8 cellular contexts compared by ENCODE assay signal in the genomic region with DNA sequence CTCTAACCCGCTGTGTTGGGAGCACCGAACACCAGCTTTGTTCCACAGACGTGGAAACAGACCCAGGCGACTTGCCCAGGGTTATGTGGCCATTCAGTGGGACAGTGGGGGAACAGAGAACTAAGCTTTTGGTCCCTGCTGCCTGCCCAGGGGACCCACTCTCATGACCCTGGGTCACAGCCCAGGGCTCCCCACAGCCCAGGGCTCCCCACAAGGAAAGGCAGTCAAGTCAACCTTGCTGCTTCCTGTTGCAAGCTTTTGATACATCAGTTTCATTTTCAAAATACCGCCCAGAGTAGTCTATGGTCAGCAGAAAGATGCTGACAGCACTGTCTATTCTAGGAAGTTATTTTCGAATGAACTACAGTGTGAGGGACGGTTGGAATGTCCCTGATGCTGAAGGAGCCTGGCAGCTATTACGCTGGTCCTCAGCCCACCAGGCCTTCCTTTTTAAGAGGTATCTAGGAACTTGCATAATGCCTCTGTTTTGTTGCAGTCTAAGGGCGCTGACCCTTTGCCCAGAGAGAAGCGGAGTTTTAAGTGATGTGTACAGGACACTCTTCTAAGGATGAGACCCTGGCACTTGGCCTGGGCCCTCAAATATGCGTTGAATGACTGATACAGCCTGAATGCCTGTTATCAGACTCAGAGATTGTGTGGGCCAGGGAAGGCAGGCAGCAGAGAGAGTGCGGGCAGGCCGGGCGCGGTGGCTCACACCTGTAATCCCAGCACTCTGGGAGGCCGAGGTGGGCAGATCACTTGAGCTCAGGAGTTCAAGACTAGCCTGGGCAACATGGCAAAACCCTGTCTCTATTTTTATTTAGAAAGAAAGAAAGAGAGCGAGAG. TPM values are rescaled to one million over a fixed set of nuclear protein-coding genes. Genes with fewer than 3 reads are reported as not detected.
A peak's percentile ranks its signal among the peaks of the same experiment; 100 is the strongest.
DNase-seq lines count a peak whose midpoint lies in the region; ATAC-seq and TF ChIP-seq lines count a peak whose summit lies in the region.

No MANE protein-coding gene starts in this region.

- peaks cover 8% of the 10 kb centered on the region for H3K9me3 Mint-ChIP-seq in natural killer cell treated with Interleukin-12 subunit alpha and Interleukin-12 subunit beta and Interleukin-15 and Interleukin-18, amount 100 ng/mL, for 72 hours

- peak overlapping the region; percentile 68; the same call in 1 of the 2 replicates for H2AFZ ChIP-seq in PC-9

- H3F3A ChIP-seq in PC-9 (ENCODE audit: insufficient read depth, low read depth), result no peaks in the 10 kb centered on the region

- H3K79me2 ChIP-seq in PC-9 (ENCODE audit: low read depth), result no peaks in the 10 kb centered on the region

- peak overlapping the region; percentile 76 for H3K4me2 ChIP-seq in PC-9

- no peaks in the 10 kb centered on the region for H4K20me1 ChIP-seq in PC-9 (ENCODE audit: insufficient read depth)

- H3K4me3 Mint-ChIP-seq in natural killer cell treated with Interleukin-12 subunit alpha and Interleukin-12 subunit beta and Interleukin-15 and Interleukin-18, amount 100 ng/mL, for 72 hours, result peak overlapping the region; percentile 90

- BruUV-seq in PC-9 (replicated peaks; lab: Mats Ljungman, UMichigan), result TSS peak; percentile 98

- no peaks in the 10 kb centered on the region for H3K9me3 ChIP-seq in PC-9 (ENCODE audit: insufficient read depth, low read depth)

- H3K4me3 ChIP-seq in AG10803 (ENCODE audit: low read length) (peak overlapping the region; percentile 40), PC-9 (peak overlapping the region; percentile 40; the same call in 1 of the 2 replicates), dorsolateral prefrontal cortex (peak overlapping the region; percentile 25 to 80 (median 61))

- DNase-seq in AG10803 (ENCODE audit: low read depth), result no peak
- no peak for DNase-seq in PC-9
- no peak for DNase-seq in dorsolateral prefrontal cortex
- DNase-seq in natural killer cell treated with Interleukin-12 subunit alpha and Interleukin-12 subunit beta and Interleukin-15 and Interleukin-18, amount 100 ng/mL, for 72 hours (ENCODE audit: low spot score), result peak; percentile 77
- DNase-seq in putamen (ENCODE audit: low spot score), result no peak
- no peak for DNase-seq in Kasumi-1 (lab: John Stamatoyannopoulos, UW)

- H3K27ac Mint-ChIP-seq in natural killer cell treated with Interleukin-12 subunit alpha and Interleukin-12 subunit beta and Interleukin-15 and Interleukin-18, amount 100 ng/mL, for 72 hours, result peak overlapping the region; percentile 99 to 100

- peaks cover 5% of the 10 kb centered on the region for H3K36me3 Mint-ChIP-seq in natural killer cell treated with Interleukin-12 subunit alpha and Interleukin-12 subunit beta and Interleukin-15 and Interleukin-18, amount 100 ng/mL, for 72 hours

- H3K9me2 ChIP-seq in PC-9 (ENCODE audit: insufficient read depth), result no peaks in the 10 kb centered on the region

- H3K36me3 ChIP-seq in PC-9 (ENCODE audit: low read depth), result no peaks in the 10 kb centered on the region

- peaks cover 0 to 3% of the 10 kb centered on the region in 2 donors for H3K27me3 Mint-ChIP-seq in natural killer cell treated with Interleukin-12 subunit alpha and Interleukin-12 subunit beta and Interleukin-15 and Interleukin-18, amount 100 ng/mL, for 72 hours

- TF ChIP-seq CTCF in AG10803 (conservative IDR thresholded peaks at IDR 0.05; ENCODE audit: low read length) (no peak), PC-9 (conservative IDR thresholded peaks at IDR 0.05) (no peak), dorsolateral prefrontal cortex (IDR thresholded peaks at IDR 0.05 in 54 of 56, conservative IDR thresholded peaks at IDR 0.05 in 2 of 56; ENCODE audit: low read depth in 1 of 56, partially characterized antibody in 56 of 56) (no peak)

- peak; percentile 60 for ATAC-seq in GM21529 (IDR thresholded peaks at IDR 0.05; ENCODE audit: unreplicated experiment)
- ATAC-seq in natural killer cell treated with Interleukin-12 subunit alpha and Interleukin-12 subunit beta and Interleukin-15 and Interleukin-18, amount 100 ng/mL, for 72 hours, result peak; percentile 85 to 87
- no peak for ATAC-seq in HG02981 (IDR thresholded peaks at IDR 0.05; ENCODE audit: unreplicated experiment)

- peaks cover 3% of the 10 kb centered on the region; the same call in 1 of the 2 replicates for H3K4me1 ChIP-seq in PC-9 (replicated peaks; ENCODE audit: insufficient read depth)

- CTCF ChIA-PET in PC-9 (lab: Charles Lee), result no interaction called here

- POLR2A ChIA-PET in PC-9 (lab: Charles Lee; ENCODE audit: unreplicated experiment), result no interaction called here

- H3K27ac ChIP-seq in PC-9 (no peak overlapping the region), dorsolateral prefrontal cortex (peak overlapping the region; percentile 20 to 93 (median 84))

- H3K27me3 ChIP-seq in PC-9 (ENCODE audit: insufficient read depth, low read depth), result no peaks in the 10 kb centered on the region
- no peaks in the 10 kb centered on the region for H3K27me3 ChIP-seq in dorsolateral prefrontal cortex

- intact Hi-C loops in PC-9 (cut with micrococcal nuclease; ENCODE audit: unreplicated experiment) (no loop called here), dorsolateral prefrontal cortex (cut with DNase I) (no loop called here)

- H3K4me1 Mint-ChIP-seq in natural killer cell treated with Interleukin-12 subunit alpha and Interleukin-12 subunit beta and Interleukin-15 and Interleukin-18, amount 100 ng/mL, for 72 hours (ENCODE audit: low read depth in 2 of 2), result peaks cover 23 to 24% of the 10 kb centered on the region in 2 donors

RNA-seq across cellular contexts. Expression of gene TTC7B, which starts 12.6 kb away (rescaled TPM):
- total RNA-seq in PC-9 (2021) (6.8 and 8.9 TPM in 2 replicates), dorsolateral prefrontal cortex (100 to 1,000 TPM in 119 of 120 experiments, 10 to 100 TPM in 1; 90.4 to 281 (median 204) TPM)
- total RNA-seq in natural killer cell treated with Interleukin-12 subunit alpha and Interleukin-12 subunit beta and Interleukin-15 and Interleukin-18, amount 100 ng/mL, for 72 hours, result 10 to 100 TPM in 1 of 2 donors, 1 to 10 TPM in 1; 8.9 to 24.5 TPM
